9 cellular contexts compared by ENCODE assay signal in genomic region chr3:107432013-107432515, GRCh38. TPM values are rescaled to one million over a fixed set of nuclear protein-coding genes. Genes with fewer than 3 reads are reported as not detected.
DNase-seq lines count a peak whose midpoint lies in the region; TF ChIP-seq lines count a peak whose summit lies in the region.
"Had no signal": no experiment of that assay in that cellular context is flagged by ENCODE, and none has a peak within 500 bp of the region (broad histone marks: within the 10 kb centered on the region; RNA-seq: fewer than 3 reads in every experiment).

No MANE protein-coding gene starts in this region.

- no peaks in the 10 kb centered on the region for H4K20me1 ChIP-seq in OCI-LY3 (ENCODE audit: insufficient read depth, low read length)

- H3K9ac ChIP-seq in OCI-LY3 (ENCODE audit: low read length) (peak overlapping the region; percentile 85), mucosa of stomach (ENCODE audit: low read length) (peak overlapping the region; percentile 84)

- H3K36me3 ChIP-seq in OCI-LY3 (replicated peaks; ENCODE audit: low read depth, low read length): no peaks in the 10 kb centered on the region
- no peaks in the 10 kb centered on the region for H3K36me3 ChIP-seq in effector memory CD4-positive, alpha-beta T cell (ENCODE audit: control insufficient read depth, insufficient read depth, low read length)
- no peaks in the 10 kb centered on the region for H3K36me3 ChIP-seq in mucosa of stomach (ENCODE audit: control insufficient read depth, insufficient read depth, low read length)

- H3K4me3 ChIP-seq in OCI-LY3 (ENCODE audit: low read length) (peak overlapping the region; percentile 84), mucosa of stomach (ENCODE audit: low read length) (peak overlapping the region; percentile 21)
- H3K4me3 ChIP-seq in effector memory CD4-positive, alpha-beta T cell (ENCODE audit: insufficient read depth, low read depth, low read length, poor library complexity, severe bottlenecking): peak overlapping the region; percentile 80

- H3K36me3 Mint-ChIP-seq in T-helper 2 cell treated with Interferon-gamma antibody and Interleukin-4, amounts not matched to agents 5 μg/mL and 100 μg/mL, for 36 hours (ENCODE audit: low read depth): no peaks in the 10 kb centered on the region

- H3K4me1 ChIP-seq in OCI-LY3 (ENCODE audit: low read length) (peaks cover 7% of the 10 kb centered on the region), mucosa of stomach (ENCODE audit: control insufficient read depth, insufficient read depth, low read length) (peaks cover 13% of the 10 kb centered on the region)
- peaks cover 15% of the 10 kb centered on the region for H3K4me1 ChIP-seq in effector memory CD4-positive, alpha-beta T cell (ENCODE audit: control insufficient read depth, insufficient read depth, low read length, poor library complexity, severe bottlenecking)

- no peaks in the 10 kb centered on the region for H3K9me3 Mint-ChIP-seq in T-helper 2 cell treated with Interferon-gamma antibody and Interleukin-4, amounts not matched to agents 5 μg/mL and 100 μg/mL, for 36 hours

- no peaks in the 10 kb centered on the region for H3K9me3 ChIP-seq in OCI-LY3 (ENCODE audit: insufficient read depth, low read length)
- H3K9me3 ChIP-seq in effector memory CD4-positive, alpha-beta T cell (ENCODE audit: control insufficient read depth, low read length): no peaks in the 10 kb centered on the region
- H3K9me3 ChIP-seq in mucosa of stomach (ENCODE audit: control insufficient read depth, low read length): no peaks in the 10 kb centered on the region

- no peak for TF ChIP-seq CTCF in OCI-LY3 (IDR thresholded peaks at IDR 0.05; ENCODE audit: low read depth, low read length)

- H3K4me1 Mint-ChIP-seq in T-helper 2 cell treated with Interferon-gamma antibody and Interleukin-4, amounts not matched to agents 5 μg/mL and 100 μg/mL, for 36 hours (ENCODE audit: low read depth): peaks cover 18% of the 10 kb centered on the region

- peak overlapping the region; percentile 39 for H3K27ac ChIP-seq in OCI-LY3 (ENCODE audit: low read length)
- no peak overlapping the region for H3K27ac ChIP-seq in effector memory CD4-positive, alpha-beta T cell (ENCODE audit: insufficient read depth, low read length, poor library complexity, severe bottlenecking)

- H3K4me2 ChIP-seq in OCI-LY3 (ENCODE audit: low read length): peak overlapping the region; percentile 97

- H3K27ac Mint-ChIP-seq in T-helper 2 cell treated with Interferon-gamma antibody and Interleukin-4, amounts not matched to agents 5 μg/mL and 100 μg/mL, for 36 hours: peak overlapping the region; percentile 82

- peak overlapping the region; percentile 94 for H2AFZ ChIP-seq in OCI-LY3 (ENCODE audit: low read depth, low read length)

- H3K27me3 Mint-ChIP-seq in T-helper 2 cell treated with Interferon-gamma antibody and Interleukin-4, amounts not matched to agents 5 μg/mL and 100 μg/mL, for 36 hours (ENCODE audit: low read depth): peaks cover 59% of the 10 kb centered on the region

- no peak for DNase-seq in T-helper 2 cell treated with Interferon-gamma antibody and Interleukin-4, amounts not matched to agents 5 μg/mL and 100 μg/mL, for 36 hours (ENCODE audit: low spot score)
- no peak for DNase-seq in T-helper 2 cell
- no peak for DNase-seq in effector memory CD4-positive, alpha-beta T cell
- DNase-seq in C1 segment of cervical spinal cord (lab: John Stamatoyannopoulos, UW): no peak
- no peak for DNase-seq in NCI-H446 treated with DMSO at 0.1 percent for 48 hours (lab: John Stamatoyannopoulos, UW)
- no peak for DNase-seq in H4 (ENCODE audit: low spot score)

- no peaks in the 10 kb centered on the region for H3K79me2 ChIP-seq in OCI-LY3 (ENCODE audit: low read length)

- H3K4me3 Mint-ChIP-seq in T-helper 2 cell treated with Interferon-gamma antibody and Interleukin-4, amounts not matched to agents 5 μg/mL and 100 μg/mL, for 36 hours: peak overlapping the region; percentile 87

- H3K27me3 ChIP-seq in OCI-LY3 (ENCODE audit: low read depth, low read length) (0 out of 2 replicates have a peak, but pooled peaks cover 3% of the 10 kb centered on the region), mucosa of stomach (ENCODE audit: control insufficient read depth, insufficient read depth, low read length) (peaks cover 8% of the 10 kb centered on the region)
- H3K27me3 ChIP-seq in effector memory CD4-positive, alpha-beta T cell (replicated peaks; ENCODE audit: control insufficient read depth, insufficient read depth, low read length, poor library complexity, severe bottlenecking): no peaks in the 10 kb centered on the region

RNA-seq across cellular contexts. Expression of gene CCDC54, which starts 54.8 kb away (rescaled TPM):
- total RNA-seq in H4 (2014; rRNA removed; shearing (Covaris generic)): not detected in 2 replicates
- total RNA-seq: dermis microvascular lymphatic vessel endothelial cell had no signal

Comparison
In these comparisons a context has a peak if more than half of its experiments do, and no peak if none do; other contexts are left out.
1. H3K4me3 ChIP-seq: peak in every context shown above with its lines; median percentile 84 in OCI-LY3; 80 in effector memory CD4-positive, alpha-beta T cell; 21 in mucosa of stomach.